In the genomic region with DNA sequence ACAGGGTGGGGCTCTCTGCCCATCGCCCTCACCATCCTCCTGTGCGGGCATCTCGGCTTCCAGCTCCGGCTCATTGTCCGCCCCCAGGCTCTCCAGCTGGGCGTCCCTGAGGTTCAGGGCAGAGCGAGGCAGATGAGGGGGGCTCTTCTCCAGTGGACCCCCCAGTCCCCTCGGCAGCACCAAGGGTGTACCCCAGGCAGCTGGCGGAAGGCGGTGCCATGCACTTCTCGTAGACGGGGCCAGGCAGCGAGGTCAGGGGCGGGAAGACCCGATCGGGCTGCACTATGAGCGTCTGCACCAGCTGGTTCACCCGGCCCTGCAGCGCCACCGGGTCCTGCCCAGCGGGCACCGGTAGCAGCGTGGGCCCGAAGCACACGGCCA, we compare ENCODE assay signal across 25 cellular contexts. TPM values are rescaled to one million over a fixed set of nuclear protein-coding genes. Genes with fewer than 3 reads are reported as not detected.
DNase-seq lines count a peak whose midpoint lies in the region; ATAC-seq, FAIRE-seq and TF ChIP-seq lines count a peak whose summit lies in the region.
"Had no signal": no experiment of that assay in that cellular context is flagged by ENCODE, and none has a peak within 500 bp of the region (broad histone marks: within the 10 kb centered on the region; RNA-seq: fewer than 3 reads in every experiment).

No MANE protein-coding gene starts in this region.

- no peak overlapping the region for H3K4me3 Mint-ChIP-seq in CD8-positive, alpha-beta T cell
- H3K4me3 Mint-ChIP-seq in chondrocyte (ENCODE audit: unreplicated experiment), result no peak overlapping the region
- H3K4me3 Mint-ChIP-seq: CD14-positive monocyte; CD4-positive, alpha-beta memory T cell; CD4-positive, CD25-positive, alpha-beta regulatory T cell had no signal

- no peak for TF ChIP-seq EP300 in GM12878 (IDR thresholded peaks at IDR 0.05; ENCODE audit: borderline replicate concordance in 1 of 2, control insufficient read depth in 1 of 2, low read depth in 2 of 2, low read length in 2 of 2)

- peaks cover 13% of the 10 kb centered on the region for H3K36me3 ChIP-seq in CD8-positive, alpha-beta T cell (ENCODE audit: insufficient read depth, low read length)
- no peaks in the 10 kb centered on the region; a peak in 2 of 4 replicates for H3K36me3 ChIP-seq in GM12878 (ENCODE audit: control insufficient read depth in 2 of 2, insufficient read depth in 2 of 2, low read length in 1 of 2)
- H3K36me3 ChIP-seq: BE2C had no signal

- no peak for DNase-seq in CD8-positive, alpha-beta T cell
- DNase-seq in GM12878 (ENCODE audit: low read depth, low spot score) (no peak), chondrocyte (ENCODE audit: low spot score) (peak; percentile 92), HuH-7 (ENCODE audit: low spot score) (no peak)
- DNase-seq: 8988T; ACHN; BE2C; C1 segment of cervical spinal cord; Caco-2; Calu3; CD4-positive, alpha-beta memory T cell; CD4-positive, CD25-positive, alpha-beta regulatory T cell; DMS79 treated with DMSO at 0.1 percent for 48 hours; GF-D8 had no signal

- no peaks in the 10 kb centered on the region for H4K20me1 ChIP-seq in GM12878 (ENCODE audit: control insufficient read depth, insufficient read depth)

- TF ChIP-seq CTCF in CD8-positive, alpha-beta T cell (IDR thresholded peaks at IDR 0.05), result no peak
- no peak for TF ChIP-seq CTCF in GM12878 (IDR thresholded peaks at IDR 0.05 in 2 of 3, conservative IDR thresholded peaks at IDR 0.05 in 1 of 3; ENCODE audit: control insufficient read depth in 2 of 3, extremely low read depth in 1 of 3, insufficient read depth in 1 of 3, low read depth in 3 of 3, low read length in 3 of 3)
- TF ChIP-seq CTCF in chondrocyte (IDR thresholded peaks at IDR 0.05), result no peak

- in situ Hi-C loops in GM12878 (cut with MboI), result no loop called here

- no peak for ATAC-seq in CD8-positive, alpha-beta T cell
- ATAC-seq in GM12878, result no peak
- no peak for ATAC-seq in GM19023 (IDR thresholded peaks at IDR 0.05; ENCODE audit: unreplicated experiment)

- no peak overlapping the region for H3K27ac ChIP-seq in CD8-positive, alpha-beta T cell (ENCODE audit: low read depth, low read length)
- no peak overlapping the region for H3K27ac ChIP-seq in GM12878 (ENCODE audit: control insufficient read depth, insufficient read depth)
- H3K27ac ChIP-seq: BLaER1 had no signal

- TF ChIP-seq RAD21 in GM12878 (IDR thresholded peaks at IDR 0.05; ENCODE audit: insufficient read depth, low read depth, low read length), result no peak

- CTCF ChIA-PET in CD8-positive, alpha-beta T cell (lab: Charles Lee), result interaction anchor here (1.1 to 1.5 kb wide), 2 partner anchors 15 to 37 kb away, joined by 3 read pairs; no protein-coding TSS in a partner anchor
- CTCF ChIA-PET in GM12878 (lab: Yijun Ruan, JAX), result interaction anchor here (1.1 to 1.7 kb wide), 2 partner anchors 14 to 37 kb away, joined by 3 to 6 read pairs; no protein-coding TSS in a partner anchor

- TF ChIP-seq POLR2A in GM12878 (IDR thresholded peaks at IDR 0.05; ENCODE audit: low read depth, low read length), result no peak; the same call in 1 of the 2 replicates

- H3K27me3 Mint-ChIP-seq in CD8-positive, alpha-beta T cell (ENCODE audit: low read depth), result no peaks in the 10 kb centered on the region
- H3K27me3 Mint-ChIP-seq in chondrocyte (ENCODE audit: low read depth), result no peaks in the 10 kb centered on the region
- H3K27me3 Mint-ChIP-seq: CD4-positive, alpha-beta memory T cell; CD4-positive, CD25-positive, alpha-beta regulatory T cell had no signal

- BruUV-seq in GM12878 (replicated peaks; lab: Mats Ljungman, UMichigan), result TSS peak; percentile 34

- H3K9me3 ChIP-seq in CD8-positive, alpha-beta T cell (ENCODE audit: low read length), result no peaks in the 10 kb centered on the region
- no peaks in the 10 kb centered on the region for H3K9me3 ChIP-seq in GM12878 (replicated peaks; ENCODE audit: control insufficient read depth, insufficient read depth, low read length)
- H3K9me3 ChIP-seq: BE2C, BLaER1, Caco-2 had no signal

- H3K36me3 Mint-ChIP-seq in CD8-positive, alpha-beta T cell, result peaks cover 33% of the 10 kb centered on the region
- H3K36me3 Mint-ChIP-seq in chondrocyte (ENCODE audit: low read depth), result no peaks in the 10 kb centered on the region

- H3K27ac Mint-ChIP-seq in CD8-positive, alpha-beta T cell, result peak overlapping the region; percentile 49
- H3K27ac Mint-ChIP-seq in chondrocyte (ENCODE audit: unreplicated experiment), result no peak overlapping the region
- H3K27ac Mint-ChIP-seq: CD4-positive, alpha-beta memory T cell; CD4-positive, CD25-positive, alpha-beta regulatory T cell had no signal

- SMC1A ChIA-PET in GM12878 (lab: Charles Lee; ENCODE audit: uncharacterized antibody, unreplicated experiment), result no interaction called here

- peaks cover 29% of the 10 kb centered on the region for H3K4me1 ChIP-seq in CD8-positive, alpha-beta T cell (ENCODE audit: insufficient read depth, low read length)
- H3K4me1 ChIP-seq in GM12878 (ENCODE audit: control insufficient read depth, insufficient read depth, low read length), result no peaks in the 10 kb centered on the region
- H3K4me1 ChIP-seq: Caco-2 had no signal

- 90% methylated on average over 22 of the region's 25 CpGs for WGBS in GM12878 (ENCODE audit: insufficient coverage, insufficient replicate concordance, low lambda C conversion rate, missing lambda C conversion rate)

- no peak overlapping the region for H3K4me2 ChIP-seq in GM12878 (ENCODE audit: control insufficient read depth, insufficient read depth)

- FAIRE-seq in GM12878 (lab: Jason Lieb, UNC), result no peak
- FAIRE-seq: A204.1, D721Med, G401.6, GM12892, GM18507, GM19239 had no signal

- no peaks in the 10 kb centered on the region for H3K27me3 ChIP-seq in CD8-positive, alpha-beta T cell (ENCODE audit: insufficient read depth, low read length)
- no peaks in the 10 kb centered on the region for H3K27me3 ChIP-seq in GM12878 (replicated peaks in 1 of 2; ENCODE audit: control insufficient read depth in 2 of 2, insufficient read depth in 2 of 2, low read length in 1 of 2)
- H3K27me3 ChIP-seq: BE2C had no signal

- no peaks in the 10 kb centered on the region for H3K79me2 ChIP-seq in GM12878 (ENCODE audit: control insufficient read depth, insufficient read depth, low read length)

- H3K9ac ChIP-seq in GM12878 (ENCODE audit: control insufficient read depth, insufficient read depth, low read length), result no peak overlapping the region
- H3K9ac ChIP-seq: BLaER1 had no signal

- POLR2A ChIA-PET in CD8-positive, alpha-beta T cell (lab: Charles Lee), result interaction anchor here (1.3 kb wide), 1 partner anchor 37 kb away, joined by 3 read pairs; no protein-coding TSS in a partner anchor
- POLR2A ChIA-PET in GM12878 (lab: Charles Lee), result interaction anchor here (0.6 kb wide), 1 partner anchor 66 kb away, joined by 6 read pairs; no protein-coding TSS in a partner anchor

- no peaks in the 10 kb centered on the region for H3K9me3 Mint-ChIP-seq in CD8-positive, alpha-beta T cell
- H3K9me3 Mint-ChIP-seq in chondrocyte (ENCODE audit: low read depth), result no peaks in the 10 kb centered on the region

- RAD21 ChIA-PET in GM12878 (lab: Charles Lee; ENCODE audit: unreplicated experiment), result interaction anchor here (1.0 kb wide), 1 partner anchor 13 kb away, joined by 3 read pairs; no protein-coding TSS in a partner anchor

- no peak overlapping the region for H2AFZ ChIP-seq in GM12878 (ENCODE audit: control insufficient read depth, low read depth, low read length)

- intact Hi-C loops in CD8-positive, alpha-beta T cell (cut with DNase I, micrococcal nuclease), result no loop called here
- intact Hi-C loops in GM12878 (cut with micrococcal nuclease; ENCODE audit: unreplicated experiment), result no loop called here

- peaks cover 22% of the 10 kb centered on the region for H3K4me1 Mint-ChIP-seq in CD8-positive, alpha-beta T cell (ENCODE audit: low read depth)
- H3K4me1 Mint-ChIP-seq in chondrocyte (ENCODE audit: low read depth), result no peaks in the 10 kb centered on the region

- no peak overlapping the region for H3K4me3 ChIP-seq in CD8-positive, alpha-beta T cell (ENCODE audit: low read depth, low read length)
- H3K4me3 ChIP-seq in GM12878, result no peak overlapping the region
- H3K4me3 ChIP-seq: BLaER1 had no signal

RNA-seq across cellular contexts. Expression of a gene that starts 5.5 kb away (rescaled TPM):
- total RNA-seq in CD8-positive, alpha-beta T cell, result not detected
- not detected in 2 replicates for total RNA-seq in GM12878 (2013; cell fraction: nucleolus; rRNA removed)
- total RNA-seq in GM12878 (2014; rRNA removed) (not detected in 2 replicates), GM12878 (2014; rRNA removed; fragmentation: Illumina TruSeq; extraction: Trizol) (not detected in 2 replicates), GM12878 (2021) (not detected in 2 replicates), chondrocyte (not detected in 3 replicates)
- polyA plus RNA-seq in GM12878 (2011; ENCODE audit: low read depth), result not detected
- polyA plus RNA-seq in GM12878 (2011; rRNA removed) (not detected in 2 replicates), GM12878 (2014; fragmentation: Illumina TruSeq; extraction: Trizol) (not detected in 2 replicates), GM12878 (2014; fragmentation: Nextera tagmentation; extraction: Ambion mirVana) (not detected), GM12878 (2014; rRNA removed) (not detected in 2 replicates), GM12878 (2016; fragmentation: Nextera tagmentation; extraction: Ambion mirVana) (under 1 TPM; 0.12 to 0.37 TPM)
- 0.03 and 0.07 TPM in 2 replicates for polyA plus RNA-seq in GM12878 (2011; cell fraction: cytosol; rRNA removed)
- 0.43 and 0.44 TPM in 2 replicates for polyA plus RNA-seq in GM12878 (2011; cell fraction: nucleus; rRNA removed)
- 0.14 and 0.54 TPM in 2 replicates for polyA plus RNA-seq in GM12878 (2012)
- not detected in 2 replicates for polyA minus RNA-seq in GM12878 (2011; rRNA and poly(A)+ RNA removed)
- not detected in 2 replicates for polyA minus RNA-seq in GM12878 (2011; cell fraction: cytosol; rRNA and poly(A)+ RNA removed)
- not detected in 2 replicates for polyA minus RNA-seq in GM12878 (2011; cell fraction: nucleus; rRNA and poly(A)+ RNA removed)
- total RNA-seq: A673; Caco-2; Calu3; CD4-positive, alpha-beta memory T cell; CD4-positive, CD25-positive, alpha-beta regulatory T cell had no signal
- polyA plus RNA-seq: AG04450; CD4-positive, CD25-positive, alpha-beta regulatory T cell had no signal

RNA-seq across cellular contexts. Expression of a gene that starts 16.1 kb away (rescaled TPM):
- 100 to 1,000 TPM; 432 to 440 TPM for total RNA-seq in CD8-positive, alpha-beta T cell
- 91.6 and 99.6 TPM in 2 replicates for total RNA-seq in GM12878 (2013; cell fraction: nucleolus; rRNA removed)
- 77.1 and 92.8 TPM in 2 replicates for total RNA-seq in GM12878 (2014; rRNA removed)
- total RNA-seq in GM12878 (2014; rRNA removed; fragmentation: Illumina TruSeq; extraction: Trizol), result 19.0 and 19.5 TPM in 2 replicates
- total RNA-seq in GM12878 (2021), result 112 and 120 TPM in 2 replicates
- 15.0 TPM for polyA plus RNA-seq in GM12878 (2011; ENCODE audit: low read depth)
- polyA plus RNA-seq in GM12878 (2011; rRNA removed), result 8.5 and 22.0 TPM in 2 replicates
- 33.8 and 45.0 TPM in 2 replicates for polyA plus RNA-seq in GM12878 (2011; cell fraction: cytosol; rRNA removed)
- polyA plus RNA-seq in GM12878 (2011; cell fraction: nucleus; rRNA removed), result 299 and 365 TPM in 2 replicates
- 51.0 and 62.3 TPM in 2 replicates for polyA plus RNA-seq in GM12878 (2012)
- 2.2 and 14.6 TPM in 2 replicates for polyA plus RNA-seq in GM12878 (2014; fragmentation: Illumina TruSeq; extraction: Trizol)
- polyA plus RNA-seq in GM12878 (2014; fragmentation: Nextera tagmentation; extraction: Ambion mirVana), result 1 to 10 TPM in 1 of 2 experiments, under 1 TPM in 1; 0.71 to 6.0 TPM
- polyA plus RNA-seq in GM12878 (2014; rRNA removed), result 102 and 116 TPM in 2 replicates
- polyA plus RNA-seq in GM12878 (2016; fragmentation: Nextera tagmentation; extraction: Ambion mirVana), result 10 to 100 TPM; 66.6 to 81.6 TPM
- polyA minus RNA-seq in GM12878 (2011; rRNA and poly(A)+ RNA removed), result 9.7 and 37.3 TPM in 2 replicates
- polyA minus RNA-seq in GM12878 (2011; cell fraction: cytosol; rRNA and poly(A)+ RNA removed), result 23.3 and 31.5 TPM in 2 replicates
- 47.1 and 68.5 TPM in 2 replicates for polyA minus RNA-seq in GM12878 (2011; cell fraction: nucleus; rRNA and poly(A)+ RNA removed)
- total RNA-seq in chondrocyte, result 2.8 to 3.7 TPM (median 3.1 TPM) in 3 replicates

RNA-seq across cellular contexts. Expression of a gene that starts 24.0 kb away (rescaled TPM):
- total RNA-seq in CD8-positive, alpha-beta T cell, result under 1 TPM in 1 of 2 experiments, not detected in 1; 0.05 TPM
- total RNA-seq in GM12878 (2013; cell fraction: nucleolus; rRNA removed), result 1.4 and 1.9 TPM in 2 replicates
- total RNA-seq in GM12878 (2014; rRNA removed) (not detected in 2 replicates), GM12878 (2014; rRNA removed; fragmentation: Illumina TruSeq; extraction: Trizol) (not detected in 2 replicates), GM12878 (2021) (0.24 and 0.64 TPM in 2 replicates), chondrocyte (2.2 to 2.9 TPM (median 2.5 TPM) in 3 replicates)
- polyA plus RNA-seq in GM12878 (2011; ENCODE audit: low read depth), result 0.05 TPM
- polyA plus RNA-seq in GM12878 (2011; rRNA removed) (0.12 and 0.22 TPM in 2 replicates), GM12878 (2014; fragmentation: Illumina TruSeq; extraction: Trizol) (not detected in 2 replicates), GM12878 (2014; fragmentation: Nextera tagmentation; extraction: Ambion mirVana) (not detected), GM12878 (2014; rRNA removed) (0.01 TPM in 1 of 2 replicates, not detected in the other), GM12878 (2016; fragmentation: Nextera tagmentation; extraction: Ambion mirVana) (under 1 TPM; 0.05 to 0.09 TPM)
- polyA plus RNA-seq in GM12878 (2011; cell fraction: cytosol; rRNA removed), result 0.07 TPM in 2 replicates
- 0.35 and 1.1 TPM in 2 replicates for polyA plus RNA-seq in GM12878 (2011; cell fraction: nucleus; rRNA removed)
- polyA plus RNA-seq in GM12878 (2012), result 0.05 and 0.20 TPM in 2 replicates
- 0.37 TPM in 1 of 2 replicates, not detected in the other for polyA minus RNA-seq in GM12878 (2011; rRNA and poly(A)+ RNA removed)
- 0.62 and 0.80 TPM in 2 replicates for polyA minus RNA-seq in GM12878 (2011; cell fraction: cytosol; rRNA and poly(A)+ RNA removed)
- polyA minus RNA-seq in GM12878 (2011; cell fraction: nucleus; rRNA and poly(A)+ RNA removed), result 0.48 TPM in 2 replicates
- polyA plus RNA-seq: CD14-positive monocyte had no signal

RNA-seq across cellular contexts. Expression of a gene that starts 24.9 kb away (rescaled TPM):
- total RNA-seq in CD8-positive, alpha-beta T cell, result 10 to 100 TPM; 34.4 to 35.3 TPM
- 17.5 and 20.3 TPM in 2 replicates for total RNA-seq in GM12878 (2013; cell fraction: nucleolus; rRNA removed)
- total RNA-seq in GM12878 (2014; rRNA removed) (82.6 and 100 TPM in 2 replicates), GM12878 (2014; rRNA removed; fragmentation: Illumina TruSeq; extraction: Trizol) (59.6 and 69.5 TPM in 2 replicates), GM12878 (2021) (113 and 123 TPM in 2 replicates), chondrocyte (89.5 to 99.8 TPM (median 91.4 TPM) in 3 replicates)
- polyA plus RNA-seq in GM12878 (2011; ENCODE audit: low read depth), result 40.6 TPM
- polyA plus RNA-seq in GM12878 (2011; rRNA removed) (25.4 and 45.1 TPM in 2 replicates), GM12878 (2014; fragmentation: Illumina TruSeq; extraction: Trizol) (88.7 and 97.7 TPM in 2 replicates), GM12878 (2014; fragmentation: Nextera tagmentation; extraction: Ambion mirVana) (10 to 100 TPM in 1 of 2 experiments, 1 to 10 TPM in 1; 7.9 to 26.6 TPM), GM12878 (2014; rRNA removed) (158 TPM in 2 replicates), GM12878 (2016; fragmentation: Nextera tagmentation; extraction: Ambion mirVana) (100 to 1,000 TPM; 209 to 212 TPM)
- 77.8 and 104 TPM in 2 replicates for polyA plus RNA-seq in GM12878 (2011; cell fraction: cytosol; rRNA removed)
- polyA plus RNA-seq in GM12878 (2011; cell fraction: nucleus; rRNA removed), result 54.2 and 67.6 TPM in 2 replicates
- polyA plus RNA-seq in GM12878 (2012), result 64.3 and 68.0 TPM in 2 replicates
- polyA minus RNA-seq in GM12878 (2011; rRNA and poly(A)+ RNA removed), result 31.8 and 50.4 TPM in 2 replicates
- 17.2 and 25.0 TPM in 2 replicates for polyA minus RNA-seq in GM12878 (2011; cell fraction: cytosol; rRNA and poly(A)+ RNA removed)
- polyA minus RNA-seq in GM12878 (2011; cell fraction: nucleus; rRNA and poly(A)+ RNA removed), result 13.3 and 24.4 TPM in 2 replicates

RNA-seq across cellular contexts. Expression of a gene that starts 34.5 kb away (rescaled TPM):
- total RNA-seq in CD8-positive, alpha-beta T cell, result 1 to 10 TPM; 6.2 to 6.3 TPM
- total RNA-seq in GM12878 (2013; cell fraction: nucleolus; rRNA removed), result 8.3 and 9.0 TPM in 2 replicates
- total RNA-seq in GM12878 (2014; rRNA removed), result 2.1 and 2.2 TPM in 2 replicates
- total RNA-seq in GM12878 (2014; rRNA removed; fragmentation: Illumina TruSeq; extraction: Trizol), result 1.6 and 1.8 TPM in 2 replicates
- 4.9 and 6.8 TPM in 2 replicates for total RNA-seq in GM12878 (2021)
- 3.9 TPM for polyA plus RNA-seq in GM12878 (2011; ENCODE audit: low read depth)
- 1.1 and 1.6 TPM in 2 replicates for polyA plus RNA-seq in GM12878 (2011; rRNA removed)
- polyA plus RNA-seq in GM12878 (2011; cell fraction: cytosol; rRNA removed), result 2.1 and 2.3 TPM in 2 replicates
- polyA plus RNA-seq in GM12878 (2011; cell fraction: nucleus; rRNA removed), result 4.1 and 6.0 TPM in 2 replicates
- polyA plus RNA-seq in GM12878 (2012), result 7.1 and 8.3 TPM in 2 replicates
- polyA plus RNA-seq in GM12878 (2014; fragmentation: Illumina TruSeq; extraction: Trizol), result 0.19 and 1.3 TPM in 2 replicates
- not detected for polyA plus RNA-seq in GM12878 (2014; fragmentation: Nextera tagmentation; extraction: Ambion mirVana)
- 4.0 and 4.5 TPM in 2 replicates for polyA plus RNA-seq in GM12878 (2014; rRNA removed)
- under 1 TPM in 1 of 2 experiments, not detected in 1; 0.36 TPM for polyA plus RNA-seq in GM12878 (2016; fragmentation: Nextera tagmentation; extraction: Ambion mirVana)
- polyA minus RNA-seq in GM12878 (2011; rRNA and poly(A)+ RNA removed), result 0.44 and 2.3 TPM in 2 replicates
- 0.83 TPM in 1 of 2 replicates, not detected in the other for polyA minus RNA-seq in GM12878 (2011; cell fraction: cytosol; rRNA and poly(A)+ RNA removed)
- 0.96 and 2.1 TPM in 2 replicates for polyA minus RNA-seq in GM12878 (2011; cell fraction: nucleus; rRNA and poly(A)+ RNA removed)
- total RNA-seq in chondrocyte, result 6.5 to 13.4 TPM (median 13.1 TPM) in 3 replicates
